28 cellular contexts compared by ENCODE assay signal in the genomic region with DNA sequence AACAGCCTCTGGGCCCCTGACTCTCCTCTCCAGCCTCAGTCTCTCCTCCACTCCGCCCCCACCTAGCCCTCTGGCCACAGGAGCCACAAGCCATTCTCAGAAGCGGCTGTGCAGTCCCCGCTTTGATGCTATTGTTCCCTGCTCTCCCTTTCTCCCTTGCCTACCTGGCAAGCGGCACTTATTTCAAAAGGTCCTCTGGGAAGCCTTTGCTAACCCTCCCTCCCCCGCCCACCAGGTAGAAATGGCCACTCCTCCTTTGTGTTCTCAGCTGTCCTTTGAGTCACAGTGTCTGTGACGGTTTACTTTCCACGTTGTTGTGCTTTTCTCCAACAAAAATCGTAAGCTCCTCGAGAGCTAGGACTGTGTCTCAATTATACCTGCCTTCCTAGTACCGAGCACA.
DNase-seq lines count a peak whose midpoint lies in the region; ATAC-seq and TF ChIP-seq lines count a peak whose summit lies in the region.
"Had no signal": no experiment of that assay in that cellular context is flagged by ENCODE, and none has a peak within 500 bp of the region (broad histone marks: within the 10 kb centered on the region; RNA-seq: fewer than 3 reads in every experiment).

No MANE protein-coding gene starts in this region.

- TF ChIP-seq CTCF in smooth muscle cell (IDR thresholded peaks at IDR 0.05; ENCODE audit: borderline replicate concordance, insufficient read depth, poor library complexity, severe bottlenecking) (no peak), sigmoid colon (IDR thresholded peaks at IDR 0.05) (no peak)

- no peak overlapping the region for H3K27ac Mint-ChIP-seq in activated CD4-positive, alpha-beta T cell treated with anti-CD3 and anti-CD28 coated beads, Interleukin-2, amount 10 ng/mL, durations not matched to agents 24 days and 14 days
- H3K27ac Mint-ChIP-seq: activated T-cell treated with anti-CD3 and anti-CD28 coated beads, Interleukin-2, amount 50 U/mL, for 72 hours; CD4-positive, alpha-beta memory T cell; IgD-negative memory B cell; memory B cell had no signal

- no peak overlapping the region for H2AFZ ChIP-seq in smooth muscle cell (ENCODE audit: low read depth)
- H2AFZ ChIP-seq: hepatocyte had no signal

- DNase-seq in activated CD4-positive, alpha-beta T cell treated with anti-CD3 and anti-CD28 coated beads, Interleukin-2, amount 10 ng/mL, durations not matched to agents 24 days and 14 days = peak; percentile 6
- no peak for DNase-seq in activated CD4-positive, alpha-beta T cell treated with anti-CD3 and anti-CD28 coated beads for 4 hours
- DNase-seq in NCI-H2029 (lab: John Stamatoyannopoulos, UW) (peak; percentile 70), NCI-H774 (lab: John Stamatoyannopoulos, UW) (peak; percentile 75), NCI-H2171 (lab: John Stamatoyannopoulos, UW) (no peak), smooth muscle cell (lab: John Stamatoyannopoulos, UW; ENCODE audit: unreplicated experiment) (no peak), sigmoid colon (no peak), aorta (no peak)
- DNase-seq: activated naive CD4-positive, alpha-beta T cell treated with Interleukin-2 at 50 U/mL for 16 hours; activated T-cell treated with anti-CD3 and anti-CD28 coated beads, Interleukin-2, amount 50 U/mL, for 72 hours; body of pancreas; CD4-positive, alpha-beta memory T cell; dermis blood vessel endothelial cell; DMS 273 treated with DMSO at 0.1 percent for 48 hours; gastrocnemius medialis; GDM1; H7; NCI-H1048; NCI-H2227 treated with DMSO at 0.1 percent for 48 hours; NK-92 treated with Interleukin-12 subunit alpha and Interleukin-12 subunit beta, amount 100 ng/mL, for 24 hours; PC-3; stimulated activated naive CD8-positive, alpha-beta T cell treated with anti-CD3 and anti-CD28 coated beads, Interleukin-15, amount 100 ng/mL, for 72 hours had no signal

- H4K20me1 ChIP-seq in smooth muscle cell (ENCODE audit: low read depth) = no peaks in the 10 kb centered on the region

- no peak overlapping the region for H3K4me3 Mint-ChIP-seq in activated CD4-positive, alpha-beta T cell treated with anti-CD3 and anti-CD28 coated beads, Interleukin-2, amount 10 ng/mL, durations not matched to agents 24 days and 14 days
- H3K4me3 Mint-ChIP-seq: activated T-cell treated with anti-CD3 and anti-CD28 coated beads, Interleukin-2, amount 50 U/mL, for 72 hours; CD4-positive, alpha-beta memory T cell; IgD-negative memory B cell; memory B cell; stimulated activated naive CD8-positive, alpha-beta T cell treated with anti-CD3 and anti-CD28 coated beads, Interleukin-15, amount 100 ng/mL, for 72 hours had no signal

- TF ChIP-seq EP300 in sigmoid colon (IDR thresholded peaks at IDR 0.05) = no peak

- H3K9me3 ChIP-seq in smooth muscle cell (replicated peaks; ENCODE audit: low read depth) (no peaks in the 10 kb centered on the region), sigmoid colon (no peaks in the 10 kb centered on the region), aorta (ENCODE audit: control insufficient read depth, low read length) (peaks cover 1% of the 10 kb centered on the region)
- H3K9me3 ChIP-seq: A549, body of pancreas, gastrocnemius medialis, vagina had no signal

- 74% methylated on average over 10 of the region's 10 CpGs for WGBS in smooth muscle cell (ENCODE audit: low lambda C conversion rate)
- 85 to 87% methylated on average over 10 of the region's 10 CpGs for WGBS in sigmoid colon, 2 donors
- WGBS in aorta, 2 donors = 79 to 84% methylated on average over 10 of the region's 10 CpGs

- H3K27ac ChIP-seq in smooth muscle cell (ENCODE audit: low read depth) (no peak overlapping the region), sigmoid colon (no peak overlapping the region), aorta (ENCODE audit: low read depth in 1 of 2, low read length in 2 of 2) (no peak overlapping the region)
- H3K27ac ChIP-seq: A549, body of pancreas, gastrocnemius medialis, hepatocyte, vagina had no signal

- no peaks in the 10 kb centered on the region for H3K79me2 ChIP-seq in smooth muscle cell (ENCODE audit: low read depth)
- H3K79me2 ChIP-seq: hepatocyte had no signal

- ATAC-seq in aorta (ENCODE audit: low FRiP score) = no peak
- ATAC-seq: A549; activated T-cell treated with anti-CD3 and anti-CD28 coated beads, Interleukin-2, amount 50 U/mL, for 72 hours; body of pancreas; gastrocnemius medialis; left lobe of liver; PC-3; stimulated activated naive CD8-positive, alpha-beta T cell treated with anti-CD3 and anti-CD28 coated beads, Interleukin-15, amount 100 ng/mL, for 72 hours had no signal

- TF ChIP-seq POLR2A in sigmoid colon (IDR thresholded peaks at IDR 0.05) = no peak

- H3K36me3 ChIP-seq in smooth muscle cell (ENCODE audit: low read depth) (no peaks in the 10 kb centered on the region), sigmoid colon (no peaks in the 10 kb centered on the region), aorta (ENCODE audit: control insufficient read depth in 1 of 2, insufficient read depth in 2 of 2, low read length in 1 of 2) (no peaks in the 10 kb centered on the region)
- H3K36me3 ChIP-seq: gastrocnemius medialis, vagina had no signal

- no peaks in the 10 kb centered on the region for H3K27me3 ChIP-seq in smooth muscle cell (ENCODE audit: low read depth)
- H3K27me3 ChIP-seq in sigmoid colon = no peaks in the 10 kb centered on the region
- H3K27me3 ChIP-seq in aorta (ENCODE audit: control insufficient read depth in 1 of 2, insufficient read depth in 2 of 2, low read length in 1 of 2) = no peaks in the 10 kb centered on the region
- H3K27me3 ChIP-seq: body of pancreas, gastrocnemius medialis, hepatocyte, vagina had no signal

- no peaks in the 10 kb centered on the region for H3K27me3 Mint-ChIP-seq in activated CD4-positive, alpha-beta T cell treated with anti-CD3 and anti-CD28 coated beads, Interleukin-2, amount 10 ng/mL, durations not matched to agents 24 days and 14 days

- no peaks in the 10 kb centered on the region for H3K36me3 Mint-ChIP-seq in activated CD4-positive, alpha-beta T cell treated with anti-CD3 and anti-CD28 coated beads, Interleukin-2, amount 10 ng/mL, durations not matched to agents 24 days and 14 days (ENCODE audit: low read depth)
- H3K36me3 Mint-ChIP-seq: CD4-positive, alpha-beta memory T cell; IgD-negative memory B cell; memory B cell had no signal

- H3K9ac ChIP-seq in smooth muscle cell (ENCODE audit: low read depth) = no peak overlapping the region

- H3K4me1 ChIP-seq in smooth muscle cell (ENCODE audit: low read depth) = no peaks in the 10 kb centered on the region
- no peaks in the 10 kb centered on the region for H3K4me1 ChIP-seq in sigmoid colon
- H3K4me1 ChIP-seq in aorta (ENCODE audit: control insufficient read depth in 1 of 2, insufficient read depth in 2 of 2, low read length in 2 of 2) = no peaks in the 10 kb centered on the region
- H3K4me1 ChIP-seq: A549, body of pancreas, gastrocnemius medialis, vagina had no signal

- H3K4me2 ChIP-seq in smooth muscle cell = no peak overlapping the region
- H3K4me2 ChIP-seq: A549, hepatocyte had no signal

- no peaks in the 10 kb centered on the region for H3F3A ChIP-seq in smooth muscle cell (ENCODE audit: low read depth)

- intact Hi-C loops in activated CD4-positive, alpha-beta T cell treated with anti-CD3 and anti-CD28 coated beads, Interleukin-2, amount 10 ng/mL, durations not matched to agents 24 days and 14 days (cut with micrococcal nuclease) = no loop called here
- intact Hi-C loops in sigmoid colon (cut with DNase I) = no loop called here
- intact Hi-C loops in aorta (cut with DNase I) = no loop called here

- no peaks in the 10 kb centered on the region for H3K9me3 Mint-ChIP-seq in activated CD4-positive, alpha-beta T cell treated with anti-CD3 and anti-CD28 coated beads, Interleukin-2, amount 10 ng/mL, durations not matched to agents 24 days and 14 days
- H3K9me3 Mint-ChIP-seq: activated T-cell treated with anti-CD3 and anti-CD28 coated beads, Interleukin-2, amount 50 U/mL, for 72 hours; IgD-negative memory B cell had no signal

- H3K4me3 ChIP-seq in smooth muscle cell = no peak overlapping the region
- H3K4me3 ChIP-seq in sigmoid colon = no peak overlapping the region
- no peak overlapping the region for H3K4me3 ChIP-seq in aorta (ENCODE audit: low read length in 2 of 2)
- H3K4me3 ChIP-seq: A549, body of pancreas, gastrocnemius medialis, hepatocyte, vagina had no signal

- no peaks in the 10 kb centered on the region for H3K4me1 Mint-ChIP-seq in activated CD4-positive, alpha-beta T cell treated with anti-CD3 and anti-CD28 coated beads, Interleukin-2, amount 10 ng/mL, durations not matched to agents 24 days and 14 days
- H3K4me1 Mint-ChIP-seq: CD4-positive, alpha-beta memory T cell; IgD-negative memory B cell; memory B cell; stimulated activated naive CD8-positive, alpha-beta T cell treated with anti-CD3 and anti-CD28 coated beads, Interleukin-15, amount 100 ng/mL, for 72 hours had no signal

Comparison
In these comparisons a context has a peak if more than half of its experiments do, and no peak if none do; other contexts are left out.
1. DNase-seq: peak in activated CD4-positive, alpha-beta T cell treated with anti-CD3 and anti-CD28 coated beads, Interleukin-2, amount 10 ng/mL, durations not matched to agents 24 days and 14 days (single experiment), NCI-H2029 (single experiment) and NCI-H774 (single experiment); none in activated CD4-positive, alpha-beta T cell treated with anti-CD3 and anti-CD28 coated beads for 4 hours (0 of 2), NCI-H2171 (single experiment), smooth muscle cell (single experiment), sigmoid colon (single experiment) and aorta (0 of 2).